In the genomic region with DNA sequence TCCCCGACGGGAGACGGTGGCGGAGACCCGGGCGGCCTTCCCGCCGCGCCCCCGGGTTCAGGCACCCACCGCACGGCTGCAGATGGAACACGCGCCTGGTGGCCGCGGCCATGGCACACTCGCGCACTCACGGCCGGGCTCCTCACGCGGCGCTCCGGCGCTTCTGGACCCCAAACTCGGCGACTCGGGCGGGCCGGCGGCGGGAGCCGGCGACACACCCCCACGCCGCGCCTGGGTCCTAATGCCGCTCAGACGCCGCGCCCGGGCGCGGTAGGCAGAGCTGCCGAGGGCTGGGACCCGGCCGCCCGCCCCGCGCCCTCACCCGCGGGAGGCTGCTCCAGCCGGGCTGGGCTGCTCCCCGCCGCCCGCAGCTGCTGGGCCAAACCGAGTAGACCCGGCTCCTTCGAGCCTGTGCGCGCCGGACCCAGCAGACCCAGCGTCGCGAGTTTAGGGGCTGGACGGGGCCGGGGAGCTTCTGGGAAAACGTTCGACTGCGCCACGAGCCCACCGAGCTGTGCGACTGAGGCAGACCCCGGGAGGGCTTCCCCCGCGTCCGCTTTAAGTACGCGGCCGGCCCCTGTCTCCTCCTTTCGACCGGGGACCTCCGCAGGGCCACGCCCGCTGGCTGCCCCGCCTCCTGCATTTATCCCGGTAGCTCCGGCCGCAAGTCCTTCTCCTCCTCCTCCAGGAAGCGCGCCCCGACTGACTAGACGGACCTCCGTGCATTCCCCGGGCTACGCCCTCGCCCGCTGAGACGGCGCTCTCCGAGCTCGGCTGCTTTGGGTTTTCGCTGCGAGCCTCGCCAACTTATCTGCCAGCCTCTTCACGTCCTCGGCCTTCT, we compare ENCODE assay signal across 8 cellular contexts. TPM values are rescaled to one million over a fixed set of nuclear protein-coding genes. Genes with fewer than 3 reads are reported as not detected.
DNase-seq lines count a peak whose midpoint lies in the region; ATAC-seq and TF ChIP-seq lines count a peak whose summit lies in the region.

Gene SLC4A11 (minus strand): TSS at position 165 of the 841 bp plus-strand sequence. CDS start 53 bp downstream, at position 112.

- intact Hi-C loops in left colon (cut with DNase I, micrococcal nuclease), result no loop called here

- H3K36me3 Mint-ChIP-seq in T-helper 1 cell treated with Interleukin-12 subunit alpha and Interleukin-12 subunit beta and Interleukin-4 antibody, amounts not matched to agents 30 μg/mL and 1 μg/mL, for 36 hours (ENCODE audit: low read depth), result peaks cover 3% of the 10 kb centered on the region
- no peaks in the 10 kb centered on the region for H3K36me3 Mint-ChIP-seq in stimulated activated naive B cell treated with anti-CD40 and anti-IgM and Interleukin-4, amounts not matched to agents 10 μg/mL and 1 μg/mL and 100 μg/mL, for 72 hours

- H3K27me3 Mint-ChIP-seq in T-helper 1 cell treated with Interleukin-12 subunit alpha and Interleukin-12 subunit beta and Interleukin-4 antibody, amounts not matched to agents 30 μg/mL and 1 μg/mL, for 36 hours (ENCODE audit: low read depth), result peaks cover 67% of the 10 kb centered on the region
- peaks cover 64 to 79% of the 10 kb centered on the region in 2 donors for H3K27me3 Mint-ChIP-seq in stimulated activated naive B cell treated with anti-CD40 and anti-IgM and Interleukin-4, amounts not matched to agents 10 μg/mL and 1 μg/mL and 100 μg/mL, for 72 hours

- TF ChIP-seq CTCF in GM12875 (IDR thresholded peaks at IDR 0.05; ENCODE audit: borderline replicate concordance, insufficient read depth, low read depth, low read length) (no peak), choroid plexus epithelial cell (conservative IDR thresholded peaks at IDR 0.05; ENCODE audit: low read depth, low read length) (no peak)

- H3K4me3 ChIP-seq in GM12875 (ENCODE audit: low read depth, low read length), result peak within 1 kb of the TSS; percentile 42
- peak within 1 kb of the TSS; percentile 62 for H3K4me3 ChIP-seq in Jurkat, Clone E6-1 (ENCODE audit: low read length)
- H3K4me3 ChIP-seq in choroid plexus epithelial cell (ENCODE audit: low read depth, low read length), result peak within 1 kb of the TSS; percentile 67

- ATAC-seq in left colon (peak; percentile 90), GM18873 (IDR thresholded peaks at IDR 0.05; ENCODE audit: low FRiP score, unreplicated experiment) (no peak)
- ATAC-seq in stimulated activated naive B cell treated with anti-CD40 and anti-IgM and Interleukin-4, amounts not matched to agents 10 μg/mL and 1 μg/mL and 100 μg/mL, for 72 hours (replicated peaks), result peak; percentile 69 to 74

- H3K9me3 Mint-ChIP-seq in T-helper 1 cell treated with Interleukin-12 subunit alpha and Interleukin-12 subunit beta and Interleukin-4 antibody, amounts not matched to agents 30 μg/mL and 1 μg/mL, for 36 hours, result no peaks in the 10 kb centered on the region
- H3K9me3 Mint-ChIP-seq in stimulated activated naive B cell treated with anti-CD40 and anti-IgM and Interleukin-4, amounts not matched to agents 10 μg/mL and 1 μg/mL and 100 μg/mL, for 72 hours, result no peaks in the 10 kb centered on the region

- DNase-seq in A172 (ENCODE audit: low spot score) (peak; percentile 61), choroid plexus epithelial cell (ENCODE audit: low read depth) (peak; percentile 56), left colon (peak; percentile 83 to 84)
- DNase-seq in Jurkat, Clone E6-1 (ENCODE audit: low read depth, low spot score), result no peak
- DNase-seq in stimulated activated naive B cell treated with anti-CD40 and anti-IgM and Interleukin-4, amounts not matched to agents 10 μg/mL and 1 μg/mL and 100 μg/mL, for 72 hours, result no peak

- peak within 1 kb of the TSS; percentile 92 for H3K4me3 Mint-ChIP-seq in T-helper 1 cell treated with Interleukin-12 subunit alpha and Interleukin-12 subunit beta and Interleukin-4 antibody, amounts not matched to agents 30 μg/mL and 1 μg/mL, for 36 hours
- peak within 1 kb of the TSS; percentile 88 to 92 for H3K4me3 Mint-ChIP-seq in stimulated activated naive B cell treated with anti-CD40 and anti-IgM and Interleukin-4, amounts not matched to agents 10 μg/mL and 1 μg/mL and 100 μg/mL, for 72 hours

- peaks cover 10% of the 10 kb centered on the region for H3K4me1 Mint-ChIP-seq in T-helper 1 cell treated with Interleukin-12 subunit alpha and Interleukin-12 subunit beta and Interleukin-4 antibody, amounts not matched to agents 30 μg/mL and 1 μg/mL, for 36 hours (ENCODE audit: low read depth)
- peaks cover 8 to 22% of the 10 kb centered on the region in 2 donors for H3K4me1 Mint-ChIP-seq in stimulated activated naive B cell treated with anti-CD40 and anti-IgM and Interleukin-4, amounts not matched to agents 10 μg/mL and 1 μg/mL and 100 μg/mL, for 72 hours

- no peak within 1 kb of the TSS for H3K27ac Mint-ChIP-seq in T-helper 1 cell treated with Interleukin-12 subunit alpha and Interleukin-12 subunit beta and Interleukin-4 antibody, amounts not matched to agents 30 μg/mL and 1 μg/mL, for 36 hours
- peak within 1 kb of the TSS; percentile 84 for H3K27ac Mint-ChIP-seq in stimulated activated naive B cell treated with anti-CD40 and anti-IgM and Interleukin-4, amounts not matched to agents 10 μg/mL and 1 μg/mL and 100 μg/mL, for 72 hours

RNA-seq across cellular contexts. Expression of gene SLC4A11, which starts in this region (rescaled TPM):
- total RNA-seq in A172 (2014; rRNA removed; shearing (Covaris generic)), result 4.8 and 5.2 TPM in 2 replicates
- 23.0 TPM for polyA plus RNA-seq in Jurkat, Clone E6-1 (2012; ENCODE audit: insufficient read depth, insufficient read length)
- under 1 TPM; 0.56 to 0.89 TPM for total RNA-seq in left colon

Comparison
In these comparisons a context has a peak if more than half of its experiments do, and no peak if none do; other contexts are left out.
1. Peak in DNase-seq and ATAC-seq in left colon; RNA of the gene not detected or under 1 TPM.
2. DNase-seq: peak in A172 (single experiment) and choroid plexus epithelial cell (single experiment); none in Jurkat, Clone E6-1 (single experiment) and stimulated activated naive B cell treated with anti-CD40 and anti-IgM and Interleukin-4, amounts not matched to agents 10 μg/mL and 1 μg/mL and 100 μg/mL, for 72 hours (single experiment).
3. Peak in every context shown above with its lines, with median percentiles within 50 percentile points of each other: H3K4me3 ChIP-seq.